12 cellular contexts compared by ENCODE assay signal in genomic region chr5:16871746-16872339, GRCh38.
A peak's percentile ranks its signal among the peaks of the same experiment; 100 is the strongest.
DNase-seq lines count a peak whose midpoint lies in the region; TF ChIP-seq lines count a peak whose summit lies in the region.
"Had no signal": no experiment of that assay in that cellular context is flagged by ENCODE, and none has a peak within 500 bp of the region (broad histone marks: within the 10 kb centered on the region; RNA-seq: fewer than 3 reads in every experiment).

No MANE protein-coding gene starts in this region.

- H3K9ac ChIP-seq in skeletal muscle satellite cell (ENCODE audit: low read depth, low read length), result peak overlapping the region; percentile 17

- H3K4me1 ChIP-seq in skeletal muscle satellite cell (ENCODE audit: control insufficient read depth, insufficient read depth, low read length), result peaks cover 34% of the 10 kb centered on the region

- H3K4me2 ChIP-seq in skeletal muscle satellite cell (ENCODE audit: low read length), result peak overlapping the region; percentile 20

- CTCF ChIA-PET in BJ (lab: Yijun Ruan, JAX), result interaction anchor here (0.9 to 2.6 kb wide), 3 partner anchors 14 to 318 kb away, joined by 3 to 14 read pairs (median 3); no protein-coding TSS in a partner anchor

- no peaks in the 10 kb centered on the region for H3K9me3 ChIP-seq in skeletal muscle satellite cell (replicated peaks; ENCODE audit: low read length)

- no peak for TF ChIP-seq CTCF in BJ (IDR thresholded peaks at IDR 0.05; ENCODE audit: insufficient read depth, low read depth, low read length)
- no peak for TF ChIP-seq CTCF in fibroblast of mammary gland (conservative IDR thresholded peaks at IDR 0.05; ENCODE audit: control insufficient read depth, insufficient read depth, low read depth, low read length)

- H3K27me3 ChIP-seq in BJ (ENCODE audit: control insufficient read depth, insufficient read depth, low read length), result no peaks in the 10 kb centered on the region
- H3K27me3 ChIP-seq in skeletal muscle satellite cell (ENCODE audit: control insufficient read depth, insufficient read depth, low read length), result no peaks in the 10 kb centered on the region

- H3K4me3 ChIP-seq in BJ (ENCODE audit: low read depth, low read length), result no peak overlapping the region
- H3K4me3 ChIP-seq in fibroblast of mammary gland (ENCODE audit: control insufficient read depth, low read depth, low read length), result no peak overlapping the region
- H3K4me3 ChIP-seq in skeletal muscle satellite cell (ENCODE audit: low read length), result no peak overlapping the region

- POLR2A ChIA-PET in BJ (lab: Charles Lee), result interaction anchor here (0.8 kb wide), 1 partner anchor 16 kb away, joined by 3 read pairs; no protein-coding TSS in a partner anchor

- H3K36me3 ChIP-seq in BJ (ENCODE audit: control insufficient read depth, insufficient read depth, low read length), result no peaks in the 10 kb centered on the region; the same call in 1 of the 2 replicates
- H3K36me3 ChIP-seq in skeletal muscle satellite cell (ENCODE audit: insufficient read depth, low read length), result peaks cover 30% of the 10 kb centered on the region

- peak; percentile 79 for DNase-seq in BJ (ENCODE audit: low read depth)
- DNase-seq in RPMI7951 (ENCODE audit: low read depth), result peak; percentile 67
- DNase-seq in fibroblast of mammary gland (ENCODE audit: low read depth), result peak; percentile 90
- no peak for DNase-seq in NCI-H146 (lab: John Stamatoyannopoulos, UW)
- no peak for DNase-seq in ecto neural progenitor cell (ENCODE audit: low spot score)
- DNase-seq in cerebellum (ENCODE audit: low spot score), result no peak
- DNase-seq in central memory CD4-positive, alpha-beta T cell, result no peak
- DNase-seq: activated CD4-positive, alpha-beta memory T cell treated with anti-CD3 and anti-CD28 coated beads, Interleukin-2, amount 10 ng/mL, durations not matched to agents 7 days and 5 days; activated effector memory CD4-positive, alpha-beta T cell treated with anti-CD3 and anti-CD28 coated beads, Interleukin-2, amount 50 U/mL, for 16 hours; cerebellar nuclear complex; NCI-H2171 treated with DMSO at 0.1 percent for 48 hours had no signal

Comparison
In these comparisons a context has a peak if more than half of its experiments do, and no peak if none do; other contexts are left out.
1. DNase-seq: peak in BJ (single experiment), RPMI7951 (single experiment) and fibroblast of mammary gland (single experiment); none in NCI-H146 (single experiment), ecto neural progenitor cell (single experiment), cerebellum (single experiment) and central memory CD4-positive, alpha-beta T cell (single experiment).